ENCODE assay signal across 19 cellular contexts in the genomic region with DNA sequence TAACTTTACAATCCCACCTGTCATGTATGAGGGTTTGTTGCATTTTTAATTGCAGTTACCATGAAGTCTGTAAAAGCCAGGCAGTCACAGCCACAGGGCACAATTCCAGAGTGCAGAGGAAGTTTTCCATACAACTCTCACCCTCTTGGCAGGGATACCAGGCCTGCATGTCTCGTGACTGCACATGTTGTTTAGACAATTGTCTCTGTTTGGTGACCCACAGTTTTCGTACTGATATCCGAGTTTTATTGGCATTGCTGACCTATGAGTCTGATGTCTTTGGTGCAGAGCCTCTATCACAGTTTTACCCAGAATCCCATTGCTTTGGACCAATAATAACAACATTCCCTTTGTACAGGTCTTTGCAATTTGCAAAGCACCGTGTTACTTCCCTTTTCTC. TPM values are rescaled to one million over a fixed set of nuclear protein-coding genes. Genes with fewer than 3 reads are reported as not detected.
DNase-seq lines count a peak whose midpoint lies in the region; ATAC-seq, FAIRE-seq and TF ChIP-seq lines count a peak whose summit lies in the region.
"Had no signal": no experiment of that assay in that cellular context is flagged by ENCODE, and none has a peak within 500 bp of the region (broad histone marks: within the 10 kb centered on the region; RNA-seq: fewer than 3 reads in every experiment).

No MANE protein-coding gene starts in this region.

- H3K4me1 ChIP-seq in colonic mucosa (peaks cover 5% of the 10 kb centered on the region), hepatocyte (ENCODE audit: insufficient read depth) (peaks cover 12% of the 10 kb centered on the region), transverse colon (peaks cover 17 to 32% (median 21%) of the 10 kb centered on the region in 4 donors)

- intact Hi-C loops in colonic mucosa (cut with DNase I), result no loop called here
- intact Hi-C loops in transverse colon (cut with DNase I; ENCODE audit: low total_unique reads), result no loop called here

- TF ChIP-seq EP300 in transverse colon (IDR thresholded peaks at IDR 0.05; ENCODE audit: low read depth), result peak; percentile 57

- H4K20me1 ChIP-seq in hepatocyte (ENCODE audit: insufficient read depth, poor library complexity, severe bottlenecking), result no peaks in the 10 kb centered on the region

- no peaks in the 10 kb centered on the region for H3K36me3 Mint-ChIP-seq in stimulated activated memory B cell treated with anti-CD40 and anti-IgM and Interleukin-4, amounts not matched to agents 10 μg/mL and 1 μg/mL and 100 μg/mL, for 72 hours
- H3K36me3 Mint-ChIP-seq: CD14-positive monocyte had no signal

- H3K4me1 Mint-ChIP-seq in stimulated activated memory B cell treated with anti-CD40 and anti-IgM and Interleukin-4, amounts not matched to agents 10 μg/mL and 1 μg/mL and 100 μg/mL, for 72 hours, result peaks cover 41% of the 10 kb centered on the region
- H3K4me1 Mint-ChIP-seq: nephron had no signal

- TF ChIP-seq CTCF in colonic mucosa (IDR thresholded peaks at IDR 0.05) (no peak), hepatocyte (IDR thresholded peaks at IDR 0.05; ENCODE audit: poor library complexity) (no peak), transverse colon (IDR thresholded peaks at IDR 0.05) (no peak)

- peak overlapping the region in 1 of 2 donors; percentile 34 for H3K9ac ChIP-seq in colonic mucosa (ENCODE audit: low read depth in 2 of 2, low read length in 2 of 2)

- H3K27ac ChIP-seq in colonic mucosa, result peak overlapping the region; percentile 62
- peak overlapping the region; percentile 63 for H3K27ac ChIP-seq in hepatocyte
- H3K27ac ChIP-seq in transverse colon, result peak overlapping the region; percentile 74 to 80 (median 78)
- H3K27ac ChIP-seq: suprapubic skin had no signal

- 75% methylated on average over 4 of the region's 4 CpGs for WGBS in hepatocyte (ENCODE audit: low lambda C conversion rate, missing lambda C conversion rate)
- 42 to 60% methylated on average over 2 to 4 of the region's 4 CpGs for WGBS in transverse colon (ENCODE audit: low coverage in 1 of 2), 2 donors

- in situ Hi-C loops in transverse colon (cut with MboI; ENCODE audit: low pct_ligation_motif_present in 1 of 4, low pct_unique_long_range_greater_than_20kb in 1 of 4, low sequenced_read_pairs in 3 of 4), result loop anchor here in 3 of 4 donors (10.0 to 25.0 kb wide), 3 partner anchors 48 to 298 kb away; no protein-coding TSS in a partner anchor

- H3K4me2 ChIP-seq in hepatocyte, result no peak overlapping the region

- no peaks in the 10 kb centered on the region for H3K9me3 Mint-ChIP-seq in stimulated activated memory B cell treated with anti-CD40 and anti-IgM and Interleukin-4, amounts not matched to agents 10 μg/mL and 1 μg/mL and 100 μg/mL, for 72 hours
- H3K9me3 Mint-ChIP-seq: activated B cell treated with CpG ODN at 0.5 μM for 24 hours, nephron had no signal

- no peak overlapping the region for H2AFZ ChIP-seq in hepatocyte

- H3K4me3 Mint-ChIP-seq in stimulated activated memory B cell treated with anti-CD40 and anti-IgM and Interleukin-4, amounts not matched to agents 10 μg/mL and 1 μg/mL and 100 μg/mL, for 72 hours, result no peak overlapping the region
- H3K4me3 Mint-ChIP-seq: activated B cell treated with CpG ODN at 0.5 μM for 24 hours, CD14-positive monocyte, nephron had no signal

- FAIRE-seq in GM12892 (lab: Jason Lieb, UNC), result no peak
- FAIRE-seq: colon, H1 had no signal

- no peak overlapping the region for H3K27ac Mint-ChIP-seq in stimulated activated memory B cell treated with anti-CD40 and anti-IgM and Interleukin-4, amounts not matched to agents 10 μg/mL and 1 μg/mL and 100 μg/mL, for 72 hours
- H3K27ac Mint-ChIP-seq: activated B cell treated with CpG ODN at 0.5 μM for 24 hours, CD14-positive monocyte had no signal

- no peaks in the 10 kb centered on the region for H3K9me2 ChIP-seq in hepatocyte (replicated peaks; ENCODE audit: insufficient read depth)

- H3K9me3 ChIP-seq in colonic mucosa, result no peaks in the 10 kb centered on the region
- H3K9me3 ChIP-seq in hepatocyte (ENCODE audit: low read depth), result no peaks in the 10 kb centered on the region
- no peaks in the 10 kb centered on the region for H3K9me3 ChIP-seq in transverse colon
- H3K9me3 ChIP-seq: suprapubic skin had no signal

- H3K36me3 ChIP-seq in colonic mucosa (no peaks in the 10 kb centered on the region), hepatocyte (replicated peaks; ENCODE audit: insufficient read depth, low read depth) (no peaks in the 10 kb centered on the region), transverse colon (no peaks in the 10 kb centered on the region)
- H3K36me3 ChIP-seq: suprapubic skin had no signal

- peaks cover 8% of the 10 kb centered on the region for H3K27me3 Mint-ChIP-seq in stimulated activated memory B cell treated with anti-CD40 and anti-IgM and Interleukin-4, amounts not matched to agents 10 μg/mL and 1 μg/mL and 100 μg/mL, for 72 hours
- H3K27me3 Mint-ChIP-seq: activated B cell treated with CpG ODN at 0.5 μM for 24 hours had no signal

- H3K79me2 ChIP-seq in hepatocyte, result no peaks in the 10 kb centered on the region

- H3K4me3 ChIP-seq in colonic mucosa, result no peak overlapping the region
- no peak overlapping the region for H3K4me3 ChIP-seq in hepatocyte
- H3K4me3 ChIP-seq in transverse colon, result no peak overlapping the region
- H3K4me3 ChIP-seq: suprapubic skin had no signal

- peak; percentile 62 for DNase-seq in LHCN-M2 (ENCODE audit: low read depth)
- peak; percentile 83 for DNase-seq in colonic mucosa
- DNase-seq in hepatocyte (ENCODE audit: low spot score), result no peak
- DNase-seq in transverse colon, result peak; percentile 82
- no peak for DNase-seq in NCI-H526 treated with DMSO at 0.1 percent for 48 hours (lab: John Stamatoyannopoulos, UW)
- no peak for DNase-seq in GM12892 (ENCODE audit: insufficient read length)
- DNase-seq: activated B cell treated with CpG ODN at 0.5 μM for 24 hours; DMS79; erythroblast; hippocampal formation; NCI-H1930; NCI-H524; stimulated activated CD4-positive, alpha-beta T cell treated with anti-CD3 and anti-CD28 coated beads, Interleukin-1b, Interleukin-23, amount 100 ng/mL, for 48 hours had no signal

- ATAC-seq in stimulated activated memory B cell treated with anti-CD40 and anti-IgM and Interleukin-4, amounts not matched to agents 10 μg/mL and 1 μg/mL and 100 μg/mL, for 72 hours, result no peak

- no peak for TF ChIP-seq POLR2A in transverse colon (IDR thresholded peaks at IDR 0.05)
- TF ChIP-seq POLR2A in GM12892 (IDR thresholded peaks at IDR 0.05; ENCODE audit: low read depth, low read length), result no peak

- H3K27me3 ChIP-seq in colonic mucosa (no peaks in the 10 kb centered on the region), hepatocyte (no peaks in the 10 kb centered on the region), transverse colon (no peaks in the 10 kb centered on the region)
- H3K27me3 ChIP-seq: suprapubic skin had no signal

RNA-seq across cellular contexts. Expression of gene MYZAP, which starts 24.9 kb away (rescaled TPM):
- total RNA-seq in LHCN-M2 (2014; rRNA removed), result 0.06 TPM in 1 of 2 replicates, not detected in the other
- 0.39 TPM for polyA plus RNA-seq in LHCN-M2 (2012)
- total RNA-seq in colonic mucosa, result 10 to 100 TPM; 11.7 to 12.2 TPM
- total RNA-seq in hepatocyte, result 15.5 and 20.3 TPM in 2 replicates
- 12.0 and 17.0 TPM in 2 replicates for polyA plus RNA-seq in hepatocyte
- 10 to 100 TPM in 2 of 4 donors, 1 to 10 TPM in 1, under 1 TPM in 1; 1.00 to 24.3 (median 10.7) TPM for total RNA-seq in transverse colon
- not detected for polyA plus RNA-seq in GM12892 (2012; ENCODE audit: missing spikeins)

Comparison
In these comparisons a context has a peak if more than half of its experiments do, and no peak if none do; other contexts are left out.
1. DNase-seq: peak in LHCN-M2 (single experiment), colonic mucosa (single experiment) and transverse colon (single experiment); none in hepatocyte (single experiment), NCI-H526 treated with DMSO at 0.1 percent for 48 hours (single experiment) and GM12892 (single experiment).
2. Peak in every context shown above with its lines, with median percentiles within 50 percentile points of each other: H3K27ac ChIP-seq.